1 cellular context compared by ENCODE assay signal in the genomic region with DNA sequence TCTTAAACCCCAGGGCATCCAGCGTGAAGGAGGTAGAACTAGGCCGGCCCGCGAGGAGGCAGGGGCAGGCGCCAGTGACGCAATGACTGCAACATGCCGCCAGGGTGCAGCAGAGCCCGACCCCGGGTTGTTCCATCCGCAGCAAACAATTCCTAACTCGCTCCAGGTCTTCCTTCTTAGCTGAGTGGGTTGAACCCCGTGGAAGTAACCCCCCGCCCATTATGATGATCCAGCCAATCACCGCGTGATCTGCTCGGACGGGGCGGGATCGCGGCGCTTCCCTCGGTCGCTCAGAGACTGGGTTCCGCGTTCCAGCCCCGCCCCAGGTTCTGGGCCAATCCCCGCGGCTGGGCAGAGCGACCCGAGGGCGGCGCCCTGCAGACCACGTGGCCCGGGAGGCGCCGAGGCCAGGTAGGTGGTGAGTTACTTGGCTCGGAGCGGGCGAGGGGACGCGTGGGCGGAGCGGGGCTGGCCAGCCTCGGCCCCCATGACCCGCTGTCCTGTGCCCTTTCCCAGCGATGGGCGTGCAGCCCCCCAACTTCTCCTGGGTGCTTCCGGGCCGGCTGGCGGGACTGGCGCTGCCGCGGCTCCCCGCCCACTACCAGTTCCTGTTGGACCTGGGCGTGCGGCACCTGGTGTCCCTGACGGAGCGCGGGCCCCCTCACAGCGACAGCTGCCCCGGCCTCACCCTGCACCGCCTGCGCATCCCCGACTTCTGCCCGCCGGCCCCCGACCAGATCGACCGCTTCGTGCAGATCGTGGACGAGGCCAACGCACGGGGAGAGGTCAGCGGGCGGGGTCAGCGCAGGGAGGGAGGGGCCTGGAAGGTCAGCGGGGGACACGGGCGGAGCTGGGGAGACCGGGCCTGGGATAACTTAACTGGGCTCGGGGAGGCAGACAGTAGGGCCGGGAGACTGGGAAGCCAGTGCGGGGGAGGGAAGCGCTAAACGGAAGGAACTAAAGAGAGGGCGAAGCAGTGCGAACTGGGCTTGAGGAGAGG.
TF ChIP-seq lines count a peak whose summit lies in the region.

A gene (plus strand): TSS at position 380 of the 1,000 bp plus-strand sequence. CDS start 139 bp downstream, at position 519.

TF ChIP-seq in K562, 482 proteins besides CTCF, POLR2A, EP300 and RAD21 (continued from another document and continues in another):
- TF ChIP-seq ARID2 (IDR thresholded peaks at IDR 0.05): no peak
- TF ChIP-seq ZNF586 (CRISPR knock-in tag; conservative IDR thresholded peaks at IDR 0.05): no peak
- no peak for TF ChIP-seq TCF3 (CRISPR knock-in tag; IDR thresholded peaks at IDR 0.05)
- TF ChIP-seq, protein P1, sequence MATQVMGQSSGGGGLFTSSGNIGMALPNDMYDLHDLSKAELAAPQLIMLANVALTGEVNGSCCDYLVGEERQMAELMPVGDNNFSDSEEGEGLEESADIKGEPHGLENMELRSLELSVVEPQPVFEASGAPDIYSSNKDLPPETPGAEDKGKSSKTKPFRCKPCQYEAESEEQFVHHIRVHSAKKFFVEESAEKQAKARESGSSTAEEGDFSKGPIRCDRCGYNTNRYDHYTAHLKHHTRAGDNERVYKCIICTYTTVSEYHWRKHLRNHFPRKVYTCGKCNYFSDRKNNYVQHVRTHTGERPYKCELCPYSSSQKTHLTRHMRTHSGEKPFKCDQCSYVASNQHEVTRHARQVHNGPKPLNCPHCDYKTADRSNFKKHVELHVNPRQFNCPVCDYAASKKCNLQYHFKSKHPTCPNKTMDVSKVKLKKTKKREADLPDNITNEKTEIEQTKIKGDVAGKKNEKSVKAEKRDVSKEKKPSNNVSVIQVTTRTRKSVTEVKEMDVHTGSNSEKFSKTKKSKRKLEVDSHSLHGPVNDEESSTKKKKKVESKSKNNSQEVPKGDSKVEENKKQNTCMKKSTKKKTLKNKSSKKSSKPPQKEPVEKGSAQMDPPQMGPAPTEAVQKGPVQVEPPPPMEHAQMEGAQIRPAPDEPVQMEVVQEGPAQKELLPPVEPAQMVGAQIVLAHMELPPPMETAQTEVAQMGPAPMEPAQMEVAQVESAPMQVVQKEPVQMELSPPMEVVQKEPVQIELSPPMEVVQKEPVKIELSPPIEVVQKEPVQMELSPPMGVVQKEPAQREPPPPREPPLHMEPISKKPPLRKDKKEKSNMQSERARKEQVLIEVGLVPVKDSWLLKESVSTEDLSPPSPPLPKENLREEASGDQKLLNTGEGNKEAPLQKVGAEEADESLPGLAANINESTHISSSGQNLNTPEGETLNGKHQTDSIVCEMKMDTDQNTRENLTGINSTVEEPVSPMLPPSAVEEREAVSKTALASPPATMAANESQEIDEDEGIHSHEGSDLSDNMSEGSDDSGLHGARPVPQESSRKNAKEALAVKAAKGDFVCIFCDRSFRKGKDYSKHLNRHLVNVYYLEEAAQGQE (CRISPR knock-in tag; IDR thresholded peaks at IDR 0.05; ENCODE audit: low read depth): peak; percentile 70; the same call in 1 of the 2 replicates
- TF ChIP-seq HNRNPLL (IDR thresholded peaks at IDR 0.05; ENCODE audit: low read depth, low read length, poor library complexity, severe bottlenecking): no peak
- TF ChIP-seq, protein P2, sequence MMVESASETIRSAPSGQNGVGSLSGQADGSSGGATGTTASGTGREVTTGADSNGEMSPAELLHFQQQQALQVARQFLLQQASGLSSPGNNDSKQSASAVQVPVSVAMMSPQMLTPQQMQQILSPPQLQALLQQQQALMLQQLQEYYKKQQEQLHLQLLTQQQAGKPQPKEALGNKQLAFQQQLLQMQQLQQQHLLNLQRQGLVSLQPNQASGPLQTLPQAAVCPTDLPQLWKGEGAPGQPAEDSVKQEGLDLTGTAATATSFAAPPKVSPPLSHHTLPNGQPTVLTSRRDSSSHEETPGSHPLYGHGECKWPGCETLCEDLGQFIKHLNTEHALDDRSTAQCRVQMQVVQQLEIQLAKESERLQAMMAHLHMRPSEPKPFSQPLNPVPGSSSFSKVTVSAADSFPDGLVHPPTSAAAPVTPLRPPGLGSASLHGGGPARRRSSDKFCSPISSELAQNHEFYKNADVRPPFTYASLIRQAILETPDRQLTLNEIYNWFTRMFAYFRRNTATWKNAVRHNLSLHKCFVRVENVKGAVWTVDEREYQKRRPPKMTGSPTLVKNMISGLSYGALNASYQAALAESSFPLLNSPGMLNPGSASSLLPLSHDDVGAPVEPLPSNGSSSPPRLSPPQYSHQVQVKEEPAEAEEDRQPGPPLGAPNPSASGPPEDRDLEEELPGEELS (CRISPR knock-in tag; IDR thresholded peaks at IDR 0.05; ENCODE audit: borderline replicate concordance): peak; percentile 12; the same call in 1 of the 2 replicates
- TF ChIP-seq ZNF232 (CRISPR knock-in tag; IDR thresholded peaks at IDR 0.05): no peak
- TF ChIP-seq, protein P3, sequence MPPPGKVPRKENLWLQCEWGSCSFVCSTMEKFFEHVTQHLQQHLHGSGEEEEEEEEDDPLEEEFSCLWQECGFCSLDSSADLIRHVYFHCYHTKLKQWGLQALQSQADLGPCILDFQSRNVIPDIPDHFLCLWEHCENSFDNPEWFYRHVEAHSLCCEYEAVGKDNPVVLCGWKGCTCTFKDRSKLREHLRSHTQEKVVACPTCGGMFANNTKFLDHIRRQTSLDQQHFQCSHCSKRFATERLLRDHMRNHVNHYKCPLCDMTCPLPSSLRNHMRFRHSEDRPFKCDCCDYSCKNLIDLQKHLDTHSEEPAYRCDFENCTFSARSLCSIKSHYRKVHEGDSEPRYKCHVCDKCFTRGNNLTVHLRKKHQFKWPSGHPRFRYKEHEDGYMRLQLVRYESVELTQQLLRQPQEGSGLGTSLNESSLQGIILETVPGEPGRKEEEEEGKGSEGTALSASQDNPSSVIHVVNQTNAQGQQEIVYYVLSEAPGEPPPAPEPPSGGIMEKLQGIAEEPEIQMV (tag; conservative IDR thresholded peaks at IDR 0.05; ENCODE audit: low read depth): no peak
- TF ChIP-seq, protein P4, sequence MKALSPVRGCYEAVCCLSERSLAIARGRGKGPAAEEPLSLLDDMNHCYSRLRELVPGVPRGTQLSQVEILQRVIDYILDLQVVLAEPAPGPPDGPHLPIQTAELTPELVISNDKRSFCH (CRISPR knock-in tag; IDR thresholded peaks at IDR 0.05): no peak
- TF ChIP-seq, protein P4 (tag; IDR thresholded peaks at IDR 0.05): peak; percentile 82
- TF ChIP-seq POLR2H (tag; IDR thresholded peaks at IDR 0.05; ENCODE audit: low read depth): no peak
- TF ChIP-seq IFI16 (CRISPR knock-in tag; IDR thresholded peaks at IDR 0.05): no peak
- TF ChIP-seq, protein P5, sequence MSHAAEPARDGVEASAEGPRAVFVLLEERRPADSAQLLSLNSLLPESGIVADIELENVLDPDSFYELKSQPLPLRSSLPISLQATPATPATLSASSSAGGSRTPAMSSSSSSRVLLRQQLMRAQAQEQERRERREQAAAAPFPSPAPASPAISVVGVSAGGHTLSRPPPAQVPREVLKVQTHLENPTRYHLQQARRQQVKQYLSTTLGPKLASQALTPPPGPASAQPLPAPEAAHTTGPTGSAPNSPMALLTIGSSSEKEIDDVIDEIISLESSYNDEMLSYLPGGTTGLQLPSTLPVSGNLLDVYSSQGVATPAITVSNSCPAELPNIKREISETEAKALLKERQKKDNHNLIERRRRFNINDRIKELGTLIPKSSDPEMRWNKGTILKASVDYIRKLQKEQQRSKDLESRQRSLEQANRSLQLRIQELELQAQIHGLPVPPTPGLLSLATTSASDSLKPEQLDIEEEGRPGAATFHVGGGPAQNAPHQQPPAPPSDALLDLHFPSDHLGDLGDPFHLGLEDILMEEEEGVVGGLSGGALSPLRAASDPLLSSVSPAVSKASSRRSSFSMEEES (CRISPR knock-in tag; IDR thresholded peaks at IDR 0.05): peak; percentile 42
- TF ChIP-seq, protein P6, sequence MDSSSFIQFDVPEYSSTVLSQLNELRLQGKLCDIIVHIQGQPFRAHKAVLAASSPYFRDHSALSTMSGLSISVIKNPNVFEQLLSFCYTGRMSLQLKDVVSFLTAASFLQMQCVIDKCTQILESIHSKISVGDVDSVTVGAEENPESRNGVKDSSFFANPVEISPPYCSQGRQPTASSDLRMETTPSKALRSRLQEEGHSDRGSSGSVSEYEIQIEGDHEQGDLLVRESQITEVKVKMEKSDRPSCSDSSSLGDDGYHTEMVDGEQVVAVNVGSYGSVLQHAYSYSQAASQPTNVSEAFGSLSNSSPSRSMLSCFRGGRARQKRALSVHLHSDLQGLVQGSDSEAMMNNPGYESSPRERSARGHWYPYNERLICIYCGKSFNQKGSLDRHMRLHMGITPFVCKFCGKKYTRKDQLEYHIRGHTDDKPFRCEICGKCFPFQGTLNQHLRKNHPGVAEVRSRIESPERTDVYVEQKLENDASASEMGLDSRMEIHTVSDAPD (CRISPR knock-in tag; IDR thresholded peaks at IDR 0.05): no peak
- TF ChIP-seq, protein P7, sequence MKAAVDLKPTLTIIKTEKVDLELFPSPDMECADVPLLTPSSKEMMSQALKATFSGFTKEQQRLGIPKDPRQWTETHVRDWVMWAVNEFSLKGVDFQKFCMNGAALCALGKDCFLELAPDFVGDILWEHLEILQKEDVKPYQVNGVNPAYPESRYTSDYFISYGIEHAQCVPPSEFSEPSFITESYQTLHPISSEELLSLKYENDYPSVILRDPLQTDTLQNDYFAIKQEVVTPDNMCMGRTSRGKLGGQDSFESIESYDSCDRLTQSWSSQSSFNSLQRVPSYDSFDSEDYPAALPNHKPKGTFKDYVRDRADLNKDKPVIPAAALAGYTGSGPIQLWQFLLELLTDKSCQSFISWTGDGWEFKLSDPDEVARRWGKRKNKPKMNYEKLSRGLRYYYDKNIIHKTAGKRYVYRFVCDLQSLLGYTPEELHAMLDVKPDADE (conservative IDR thresholded peaks at IDR 0.05; ENCODE audit: control insufficient read depth, low read depth, low read length): no peak; the same call in 1 of the 2 replicates
- TF ChIP-seq, protein P8, sequence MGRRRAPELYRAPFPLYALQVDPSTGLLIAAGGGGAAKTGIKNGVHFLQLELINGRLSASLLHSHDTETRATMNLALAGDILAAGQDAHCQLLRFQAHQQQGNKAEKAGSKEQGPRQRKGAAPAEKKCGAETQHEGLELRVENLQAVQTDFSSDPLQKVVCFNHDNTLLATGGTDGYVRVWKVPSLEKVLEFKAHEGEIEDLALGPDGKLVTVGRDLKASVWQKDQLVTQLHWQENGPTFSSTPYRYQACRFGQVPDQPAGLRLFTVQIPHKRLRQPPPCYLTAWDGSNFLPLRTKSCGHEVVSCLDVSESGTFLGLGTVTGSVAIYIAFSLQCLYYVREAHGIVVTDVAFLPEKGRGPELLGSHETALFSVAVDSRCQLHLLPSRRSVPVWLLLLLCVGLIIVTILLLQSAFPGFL (CRISPR knock-in tag; IDR thresholded peaks at IDR 0.05): no peak
- TF ChIP-seq, protein P9, sequence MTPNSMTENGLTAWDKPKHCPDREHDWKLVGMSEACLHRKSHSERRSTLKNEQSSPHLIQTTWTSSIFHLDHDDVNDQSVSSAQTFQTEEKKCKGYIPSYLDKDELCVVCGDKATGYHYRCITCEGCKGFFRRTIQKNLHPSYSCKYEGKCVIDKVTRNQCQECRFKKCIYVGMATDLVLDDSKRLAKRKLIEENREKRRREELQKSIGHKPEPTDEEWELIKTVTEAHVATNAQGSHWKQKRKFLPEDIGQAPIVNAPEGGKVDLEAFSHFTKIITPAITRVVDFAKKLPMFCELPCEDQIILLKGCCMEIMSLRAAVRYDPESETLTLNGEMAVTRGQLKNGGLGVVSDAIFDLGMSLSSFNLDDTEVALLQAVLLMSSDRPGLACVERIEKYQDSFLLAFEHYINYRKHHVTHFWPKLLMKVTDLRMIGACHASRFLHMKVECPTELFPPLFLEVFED (CRISPR knock-in tag; conservative IDR thresholded peaks at IDR 0.05): no peak
- TF ChIP-seq, protein P10, sequence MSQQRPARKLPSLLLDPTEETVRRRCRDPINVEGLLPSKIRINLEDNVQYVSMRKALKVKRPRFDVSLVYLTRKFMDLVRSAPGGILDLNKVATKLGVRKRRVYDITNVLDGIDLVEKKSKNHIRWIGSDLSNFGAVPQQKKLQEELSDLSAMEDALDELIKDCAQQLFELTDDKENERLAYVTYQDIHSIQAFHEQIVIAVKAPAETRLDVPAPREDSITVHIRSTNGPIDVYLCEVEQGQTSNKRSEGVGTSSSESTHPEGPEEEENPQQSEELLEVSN (IDR thresholded peaks at IDR 0.05; ENCODE audit: borderline replicate concordance in 1 of 2, extremely low read depth in 1 of 2, insufficient read depth in 1 of 2, insufficient read length in 1 of 2, low read depth in 1 of 2, low read length in 1 of 2, poor library complexity in 1 of 2, severe bottlenecking in 1 of 2): peak; percentile 96 to 98
- TF ChIP-seq, protein P11, sequence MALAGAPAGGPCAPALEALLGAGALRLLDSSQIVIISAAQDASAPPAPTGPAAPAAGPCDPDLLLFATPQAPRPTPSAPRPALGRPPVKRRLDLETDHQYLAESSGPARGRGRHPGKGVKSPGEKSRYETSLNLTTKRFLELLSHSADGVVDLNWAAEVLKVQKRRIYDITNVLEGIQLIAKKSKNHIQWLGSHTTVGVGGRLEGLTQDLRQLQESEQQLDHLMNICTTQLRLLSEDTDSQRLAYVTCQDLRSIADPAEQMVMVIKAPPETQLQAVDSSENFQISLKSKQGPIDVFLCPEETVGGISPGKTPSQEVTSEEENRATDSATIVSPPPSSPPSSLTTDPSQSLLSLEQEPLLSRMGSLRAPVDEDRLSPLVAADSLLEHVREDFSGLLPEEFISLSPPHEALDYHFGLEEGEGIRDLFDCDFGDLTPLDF (CRISPR knock-in tag; IDR thresholded peaks at IDR 0.05): no peak
- no peak for TF ChIP-seq ZNF77 (CRISPR knock-in tag; IDR thresholded peaks at IDR 0.05)
- TF ChIP-seq EWSR1 (IDR thresholded peaks at IDR 0.05; ENCODE audit: borderline replicate concordance, low read depth, partially characterized antibody): no peak
- peak; percentile 66 for TF ChIP-seq MXI1 (IDR thresholded peaks at IDR 0.05; ENCODE audit: low read depth, low read length)
- no peak for TF ChIP-seq ARID1B (IDR thresholded peaks at IDR 0.05)
- TF ChIP-seq, protein P12, sequence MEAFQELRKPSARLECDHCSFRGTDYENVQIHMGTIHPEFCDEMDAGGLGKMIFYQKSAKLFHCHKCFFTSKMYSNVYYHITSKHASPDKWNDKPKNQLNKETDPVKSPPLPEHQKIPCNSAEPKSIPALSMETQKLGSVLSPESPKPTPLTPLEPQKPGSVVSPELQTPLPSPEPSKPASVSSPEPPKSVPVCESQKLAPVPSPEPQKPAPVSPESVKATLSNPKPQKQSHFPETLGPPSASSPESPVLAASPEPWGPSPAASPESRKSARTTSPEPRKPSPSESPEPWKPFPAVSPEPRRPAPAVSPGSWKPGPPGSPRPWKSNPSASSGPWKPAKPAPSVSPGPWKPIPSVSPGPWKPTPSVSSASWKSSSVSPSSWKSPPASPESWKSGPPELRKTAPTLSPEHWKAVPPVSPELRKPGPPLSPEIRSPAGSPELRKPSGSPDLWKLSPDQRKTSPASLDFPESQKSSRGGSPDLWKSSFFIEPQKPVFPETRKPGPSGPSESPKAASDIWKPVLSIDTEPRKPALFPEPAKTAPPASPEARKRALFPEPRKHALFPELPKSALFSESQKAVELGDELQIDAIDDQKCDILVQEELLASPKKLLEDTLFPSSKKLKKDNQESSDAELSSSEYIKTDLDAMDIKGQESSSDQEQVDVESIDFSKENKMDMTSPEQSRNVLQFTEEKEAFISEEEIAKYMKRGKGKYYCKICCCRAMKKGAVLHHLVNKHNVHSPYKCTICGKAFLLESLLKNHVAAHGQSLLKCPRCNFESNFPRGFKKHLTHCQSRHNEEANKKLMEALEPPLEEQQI (IDR thresholded peaks at IDR 0.05): no peak
- no peak for TF ChIP-seq HDAC3 (IDR thresholded peaks at IDR 0.05; ENCODE audit: borderline replicate concordance, partially characterized antibody)
